33 cellular contexts compared by ENCODE assay signal in genomic region chr20:50883856-50884255, GRCh38.
"Had no signal": no experiment of that assay in that cellular context is flagged by ENCODE, and none has a peak within 500 bp of the region (broad histone marks: within the 10 kb centered on the region; RNA-seq: fewer than 3 reads in every experiment).

No MANE protein-coding gene starts in this region.

- DNase-seq: activated CD4-positive, alpha-beta T cell treated with anti-CD3 and anti-CD28 coated beads, Interleukin-2, amount 50 U/mL, for 1 hour; activated CD4-positive, CD25-positive, alpha-beta regulatory T cell treated with anti-CD3 and anti-CD28 coated beads, Interleukin-2, amount 50 U/mL, for 72 hours; activated CD8-positive, alpha-beta memory T cell treated with anti-CD3 and anti-CD28 coated beads, Interleukin-2, amount 10 ng/mL, durations not matched to agents 7 days and 5 days; activated CD8-positive, alpha-beta T cell treated with anti-CD3 and anti-CD28 coated beads, Interleukin-2, amount 10 ng/mL, durations not matched to agents 7 days and 5 days; activated effector memory CD4-positive, alpha-beta T cell treated with anti-CD3 and anti-CD28 coated beads, Interleukin-2, amount 50 U/mL, for 16 hours; activated naive CD4-positive, alpha-beta T cell treated with anti-CD3 and anti-CD28 coated beads for 36 hours; activated naive CD8-positive, alpha-beta T cell treated with anti-CD3 and anti-CD28 coated beads for 36 hours; adrenal gland; cerebellar nuclear complex; dorsolateral prefrontal cortex; effector memory CD8-positive, alpha-beta T cell; foreskin fibroblast; hippocampal formation; kidney; left colon; midbrain; naive thymus-derived CD8-positive, alpha-beta T cell; nucleus accumbens; pancreas; psoas muscle; stimulated activated naive CD8-positive, alpha-beta T cell treated with anti-CD3 and anti-CD28 coated beads, Interleukin-15, Interleukin-2, amounts not matched to agents 100 U/mL and 50 U/mL, for 24 hours; T-helper 1 cell; testis; transverse colon; WERI-Rb-1 had no signal

- H3K9me3 ChIP-seq: adrenal gland, ascending aorta, pancreas, psoas muscle, right atrium auricular region, testis, transverse colon had no signal

- H3K4me3 Mint-ChIP-seq: activated CD8-positive, alpha-beta memory T cell treated with anti-CD3 and anti-CD28 coated beads, Interleukin-2, amount 10 ng/mL, durations not matched to agents 7 days and 5 days; activated CD8-positive, alpha-beta T cell treated with anti-CD3 and anti-CD28 coated beads, Interleukin-2, amount 10 ng/mL, durations not matched to agents 7 days and 5 days; activated naive CD4-positive, alpha-beta T cell treated with anti-CD3 and anti-CD28 coated beads for 36 hours; activated naive CD8-positive, alpha-beta T cell treated with anti-CD3 and anti-CD28 coated beads for 36 hours; activated T-helper 1 cell treated with anti-CD3 and anti-CD28 coated beads, Interleukin-12 subunit alpha, Interleukin-12 subunit beta, Interleukin-2, Interleukin-4 antibody, amounts not matched to agents 30 ng/mL and 10 ng/mL and 1 ng/mL, durations not matched to agents 14 hours and 24 hours and 36 hours; brain; effector memory CD8-positive, alpha-beta T cell had no signal

- H3K4me3 ChIP-seq: adrenal gland, ascending aorta, cardiac muscle cell, coronary artery, dorsolateral prefrontal cortex, pancreas, psoas muscle, right atrium auricular region, testis, transverse colon had no signal

- ATAC-seq: activated CD8-positive, alpha-beta T cell treated with anti-CD3 and anti-CD28 coated beads, Interleukin-2, amount 10 ng/mL, durations not matched to agents 7 days and 5 days; effector memory CD8-positive, alpha-beta T cell; esophagus mucosa; left colon; pancreas; psoas muscle; stimulated activated naive CD8-positive, alpha-beta T cell treated with anti-CD3 and anti-CD28 coated beads, Interleukin-15, Interleukin-2, amounts not matched to agents 100 U/mL and 50 U/mL, for 24 hours had no signal

- H3K9me3 Mint-ChIP-seq: activated naive CD4-positive, alpha-beta T cell treated with anti-CD3 and anti-CD28 coated beads for 36 hours; activated T-helper 1 cell treated with anti-CD3 and anti-CD28 coated beads, Interleukin-12 subunit alpha, Interleukin-12 subunit beta, Interleukin-2, Interleukin-4 antibody, amounts not matched to agents 30 ng/mL and 10 ng/mL and 1 ng/mL, durations not matched to agents 14 hours and 24 hours and 36 hours; effector memory CD8-positive, alpha-beta T cell; neural crest cell had no signal

- H3K27me3 Mint-ChIP-seq: activated CD8-positive, alpha-beta memory T cell treated with anti-CD3 and anti-CD28 coated beads, Interleukin-2, amount 10 ng/mL, durations not matched to agents 7 days and 5 days; activated naive CD8-positive, alpha-beta T cell treated with anti-CD3 and anti-CD28 coated beads for 36 hours; brain; effector memory CD8-positive, alpha-beta T cell; naive thymus-derived CD8-positive, alpha-beta T cell had no signal

- H3K27ac Mint-ChIP-seq: activated CD8-positive, alpha-beta memory T cell treated with anti-CD3 and anti-CD28 coated beads, Interleukin-2, amount 10 ng/mL, durations not matched to agents 7 days and 5 days; activated naive CD4-positive, alpha-beta T cell treated with anti-CD3 and anti-CD28 coated beads for 36 hours; activated naive CD8-positive, alpha-beta T cell treated with anti-CD3 and anti-CD28 coated beads for 36 hours; activated T-helper 1 cell treated with anti-CD3 and anti-CD28 coated beads, Interleukin-12 subunit alpha, Interleukin-12 subunit beta, Interleukin-2, Interleukin-4 antibody, amounts not matched to agents 30 ng/mL and 10 ng/mL and 1 ng/mL, durations not matched to agents 14 hours and 24 hours and 36 hours had no signal

- H3K4me1 ChIP-seq: adrenal gland, ascending aorta, pancreas, psoas muscle, right atrium auricular region, testis, transverse colon had no signal

- H3K27ac ChIP-seq: adrenal gland, ascending aorta, cardiac muscle cell, coronary artery, dorsolateral prefrontal cortex, pancreas, psoas muscle, right atrium auricular region, testis, transverse colon, WERI-Rb-1 had no signal

- H3K27me3 ChIP-seq: adrenal gland, ascending aorta, cardiac muscle cell, dorsolateral prefrontal cortex, pancreas, right atrium auricular region, testis, transverse colon had no signal

- H3K36me3 ChIP-seq: adrenal gland, cardiac muscle cell had no signal

- H3K4me1 Mint-ChIP-seq: activated naive CD8-positive, alpha-beta T cell treated with anti-CD3 and anti-CD28 coated beads for 36 hours; neural crest cell had no signal
